11 cellular contexts compared by ENCODE assay signal in genomic region chr2:227509824-227510619, GRCh38. TPM values are rescaled to one million over a fixed set of nuclear protein-coding genes. Genes with fewer than 3 reads are reported as not detected.
DNase-seq lines count a peak whose midpoint lies in the region; ATAC-seq and TF ChIP-seq lines count a peak whose summit lies in the region.
"Had no signal": no experiment of that assay in that cellular context is flagged by ENCODE, and none has a peak within 500 bp of the region (broad histone marks: within the 10 kb centered on the region; RNA-seq: fewer than 3 reads in every experiment).

No MANE protein-coding gene starts in this region.

- TF ChIP-seq CTCF in LNCaP clone FGC (IDR thresholded peaks at IDR 0.05; ENCODE audit: control insufficient read depth, extremely low read depth, insufficient read depth) = no peak
- TF ChIP-seq CTCF in cardiac fibroblast (IDR thresholded peaks at IDR 0.05; ENCODE audit: low read depth, low read length) = no peak

- no peak for ATAC-seq in HG03442 (IDR thresholded peaks at IDR 0.05; ENCODE audit: unreplicated experiment)

- peak overlapping the region; percentile 38 for H3K4me3 ChIP-seq in LNCaP clone FGC (ENCODE audit: low read depth, low read length)
- H3K4me3 ChIP-seq in cardiac fibroblast (replicated peaks in 1 of 2; ENCODE audit: low read depth in 2 of 2, low read length in 2 of 2) = no peak overlapping the region
- H3K4me3 ChIP-seq: skin epidermis had no signal

- DNase-seq in Caki2 (ENCODE audit: low read depth) = peak; percentile 50
- DNase-seq in LNCaP clone FGC (ENCODE audit: low read depth) = peak; percentile 81
- DNase-seq in cardiac fibroblast (ENCODE audit: low read depth in 2 of 2) = peak; percentile 38 to 44
- peak; percentile 46 for DNase-seq in myocyte (ENCODE audit: low read depth)
- DNase-seq in LoVo (ENCODE audit: low spot score) = no peak
- no peak for DNase-seq in activated CD8-positive, alpha-beta memory T cell treated with anti-CD3 and anti-CD28 coated beads for 24 hours
- no peak for DNase-seq in NK-92 treated with Interleukin-12 subunit alpha and Interleukin-12 subunit beta, amount 100 ng/mL, for 24 hours (lab: John Stamatoyannopoulos, UW)
- DNase-seq: activated CD4-positive, alpha-beta T cell treated with anti-CD3 and anti-CD28 coated beads, Interleukin-2, amount 50 U/mL, for 1 hour; NCI-H446 had no signal

- in situ Hi-C loops in Caki2 (cut with HindIII; ENCODE audit: low pct_unique_long_range_greater_than_20kb, low sequenced_read_pairs) = no loop called here

RNA-seq across cellular contexts. Expression of gene AGFG1, which starts 38.1 kb away (rescaled TPM):
- 38.1 and 64.9 TPM in 2 replicates for total RNA-seq in Caki2 (2014; rRNA removed; shearing (Covaris generic); ENCODE audit: low replicate concordance)
- 153 and 161 TPM in 2 replicates for total RNA-seq in myocyte
- polyA plus RNA-seq in myocyte (2012) = 68.5 TPM

Comparison
In these comparisons a context has a peak if more than half of its experiments do, and no peak if none do; other contexts are left out.
1. DNase-seq: peak in Caki2 (single experiment), LNCaP clone FGC (single experiment), cardiac fibroblast (2 of 2) and myocyte (single experiment); none in LoVo (single experiment), activated CD8-positive, alpha-beta memory T cell treated with anti-CD3 and anti-CD28 coated beads for 24 hours (single experiment) and NK-92 treated with Interleukin-12 subunit alpha and Interleukin-12 subunit beta, amount 100 ng/mL, for 24 hours (single experiment).